Comparison of ENCODE assay signal across 8 cellular contexts in the genomic region with DNA sequence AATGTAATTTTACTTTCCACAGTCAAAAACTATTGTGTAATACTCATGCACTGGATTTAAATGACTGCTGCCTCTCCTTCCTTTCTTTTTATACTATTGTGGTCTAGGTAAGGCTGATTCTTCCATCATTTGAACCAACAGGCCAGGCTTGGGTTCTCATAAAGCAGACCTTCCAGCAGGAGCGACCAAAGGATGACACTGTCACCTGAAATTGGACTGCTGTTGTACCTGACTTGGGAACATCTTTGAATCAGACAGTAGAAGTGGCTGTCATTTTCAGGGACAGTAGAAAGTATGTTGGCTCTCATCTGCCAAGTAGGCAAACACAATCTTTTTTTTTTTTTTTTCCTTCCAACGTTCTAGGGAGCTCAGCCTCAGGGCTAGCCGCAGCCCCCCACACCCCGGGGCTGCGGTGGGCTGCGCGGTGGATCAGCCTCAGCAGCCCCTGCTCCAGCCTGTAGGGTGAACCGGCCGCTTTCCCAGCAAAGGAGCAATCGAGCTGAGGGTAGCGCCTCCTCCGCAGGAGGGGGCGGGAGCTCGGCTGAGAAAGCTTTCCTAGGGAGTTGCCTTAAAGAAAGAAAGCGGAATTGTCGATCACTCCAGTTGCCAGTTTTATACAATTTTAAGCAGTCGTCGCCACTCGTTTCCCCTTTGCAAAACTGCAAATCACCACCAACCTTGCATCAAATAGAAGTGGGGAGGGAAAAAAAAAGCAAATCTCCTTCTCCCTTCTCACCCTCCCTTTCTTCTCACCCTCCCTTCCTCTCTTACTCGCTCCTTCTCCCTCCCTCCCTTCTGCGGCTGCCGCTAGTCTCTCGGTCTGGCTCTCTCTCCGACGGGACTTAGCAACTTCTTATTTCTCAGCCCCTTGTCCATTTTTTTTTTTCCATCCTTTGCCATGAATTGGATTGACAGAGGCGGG. TPM values are rescaled to one million over a fixed set of nuclear protein-coding genes. Genes with fewer than 3 reads are reported as not detected.
DNase-seq lines count a peak whose midpoint lies in the region; ATAC-seq and TF ChIP-seq lines count a peak whose summit lies in the region.

A gene (plus strand): TSS at position 807 of the 922 bp plus-strand sequence. CDS start 748 bp downstream, outside the sequence.

- ATAC-seq in Right ventricle myocardium inferior (peak; percentile 63), GM18502 (IDR thresholded peaks at IDR 0.05; ENCODE audit: poor library complexity, unreplicated experiment) (no peak), GM19035 (IDR thresholded peaks at IDR 0.05; ENCODE audit: unreplicated experiment) (no peak)

- TF ChIP-seq EP300 in Ishikawa (IDR thresholded peaks at IDR 0.05; ENCODE audit: borderline replicate concordance) = no peak

- no peaks in the 10 kb centered on the region for H3K36me3 Mint-ChIP-seq in activated naive CD8-positive, alpha-beta T cell treated with anti-CD3 and anti-CD28 coated beads for 36 hours

- peaks cover 63% of the 10 kb centered on the region for H3K27me3 Mint-ChIP-seq in activated naive CD8-positive, alpha-beta T cell treated with anti-CD3 and anti-CD28 coated beads for 36 hours

- no peak for TF ChIP-seq RAD21 in Ishikawa (IDR thresholded peaks at IDR 0.05; ENCODE audit: low read depth)

- peak within 1 kb of the TSS; percentile 84 for H2AFZ ChIP-seq in neuron (ENCODE audit: low read depth, low read length)

- H3K4me3 Mint-ChIP-seq in activated naive CD8-positive, alpha-beta T cell treated with anti-CD3 and anti-CD28 coated beads for 36 hours = peak within 1 kb of the TSS; percentile 67

- no peak within 1 kb of the TSS for H3K27ac Mint-ChIP-seq in activated naive CD8-positive, alpha-beta T cell treated with anti-CD3 and anti-CD28 coated beads for 36 hours

- H3K36me3 ChIP-seq in neuron (ENCODE audit: insufficient read depth, low read length) = no peaks in the 10 kb centered on the region

- H3K4me1 ChIP-seq in neuron (ENCODE audit: insufficient read depth, low read length) = peaks cover 20% of the 10 kb centered on the region

- H3K4me3 ChIP-seq in neuron (ENCODE audit: low read length) = peak within 1 kb of the TSS; percentile 63

- peak; percentile 56 for DNase-seq in CD1c-positive myeloid dendritic cell (ENCODE audit: extremely low spot score)
- no peak for DNase-seq in activated naive CD8-positive, alpha-beta T cell treated with anti-CD3 and anti-CD28 coated beads for 36 hours
- peak; percentile 78 for DNase-seq in Right ventricle myocardium inferior (ENCODE audit: missing footprints)
- DNase-seq in NCI-H1092 (lab: John Stamatoyannopoulos, UW) = no peak

- peaks cover 14% of the 10 kb centered on the region for H3K4me1 Mint-ChIP-seq in activated naive CD8-positive, alpha-beta T cell treated with anti-CD3 and anti-CD28 coated beads for 36 hours

- no peaks in the 10 kb centered on the region for H3K9me3 ChIP-seq in neuron (ENCODE audit: low read length)

- intact Hi-C loops in Right ventricle myocardium inferior (cut with DNase I) = loop anchor here (2.0 to 5.0 kb wide), 6 partner anchors 47 to 451 kb away; no protein-coding TSS in a partner anchor

- no peaks in the 10 kb centered on the region for H3K9me3 Mint-ChIP-seq in activated naive CD8-positive, alpha-beta T cell treated with anti-CD3 and anti-CD28 coated beads for 36 hours

- no peaks in the 10 kb centered on the region for H3K27me3 ChIP-seq in neuron (ENCODE audit: insufficient read depth, low read length)

TF ChIP-seq in Ishikawa, 13 proteins besides CTCF, POLR2A, EP300 and RAD21:
- TF ChIP-seq ZBTB7A (IDR thresholded peaks at IDR 0.05; ENCODE audit: low read depth) (peak; percentile 48; the same call in 1 of the 2 replicates), CEBPB (IDR thresholded peaks at IDR 0.05) (no peak), EGR1 (IDR thresholded peaks at IDR 0.05) (0 out of 2 replicates have a peak, but pooled peaks have one; percentile 50), CREB1 (IDR thresholded peaks at IDR 0.05; ENCODE audit: low read depth) (no peak)
TF ChIP-seq in Ishikawa: peak in this region for 2.

RNA-seq across cellular contexts. Expression of the gene that starts here (rescaled TPM):
- not detected for total RNA-seq in activated naive CD8-positive, alpha-beta T cell treated with anti-CD3 and anti-CD28 coated beads for 36 hours
- total RNA-seq in Right ventricle myocardium inferior = 152 TPM

Comparison
In these comparisons a context has a peak if more than half of its experiments do, and no peak if none do; other contexts are left out.
1. RNA of the gene that starts here (total RNA-seq): 152 TPM in Right ventricle myocardium inferior (single experiment); not detected in activated naive CD8-positive, alpha-beta T cell treated with anti-CD3 and anti-CD28 coated beads for 36 hours; every median in the first group is over 100 times any median in the second.
2. DNase-seq: peak in CD1c-positive myeloid dendritic cell (single experiment) and Right ventricle myocardium inferior (single experiment); none in activated naive CD8-positive, alpha-beta T cell treated with anti-CD3 and anti-CD28 coated beads for 36 hours (single experiment) and NCI-H1092 (single experiment).